ENCODE assay signal across 21 cellular contexts in genomic region chr19:56603829-56604228, GRCh38. TPM values are rescaled to one million over a fixed set of nuclear protein-coding genes. Genes with fewer than 3 reads are reported as not detected.
DNase-seq lines count a peak whose midpoint lies in the region; ATAC-seq and TF ChIP-seq lines count a peak whose summit lies in the region.
"Had no signal": no experiment of that assay in that cellular context is flagged by ENCODE, and none has a peak within 500 bp of the region (broad histone marks: within the 10 kb centered on the region; RNA-seq: fewer than 3 reads in every experiment).

No MANE protein-coding gene starts in this region.

- H3K27ac ChIP-seq in heart left ventricle (no peak overlapping the region), left ventricle myocardium inferior (replicated peaks) (no peak overlapping the region), substantia nigra (ENCODE audit: low read depth, low read length, poor library complexity, severe bottlenecking) (no peak overlapping the region), MM.1S (ENCODE audit: low read length) (no peak overlapping the region)

- no peak overlapping the region for H3K4me2 ChIP-seq in MM.1S (ENCODE audit: low read depth, low read length)

- no peak for TF ChIP-seq POLR2A in heart left ventricle (IDR thresholded peaks at IDR 0.05)

- peak in 3 of 4 donors; percentile 34 to 91 (median 87) for ATAC-seq in heart left ventricle
- ATAC-seq: HCT116 had no signal

- no peak overlapping the region for H2AFZ ChIP-seq in MM.1S (ENCODE audit: low read length)

- 61 to 73% (median 71%) methylated on average over 6 of the region's 6 CpGs for WGBS in heart left ventricle, 4 donors

- peak in 1 of 5 donors; percentile 50 for DNase-seq in heart left ventricle
- DNase-seq in left ventricle myocardium inferior: no peak
- DNase-seq in astrocyte of the hippocampus (ENCODE audit: low read depth, low spot score): peak; percentile 41
- peak in 29 of 51 donors; percentile 4 to 76 (median 36) for DNase-seq in hypothalamus (lab: John Stamatoyannopoulos, UW)
- DNase-seq in substantia nigra (lab: John Stamatoyannopoulos, UW): peak in 28 of 49 donors; percentile 0 to 72 (median 30)
- DNase-seq in NCI-H2171 treated with DMSO at 0.1 percent for 48 hours (lab: John Stamatoyannopoulos, UW): no peak
- DNase-seq in NCI-H187 (lab: John Stamatoyannopoulos, UW): no peak
- DNase-seq in MM.1S: no peak
- DNase-seq: BE2C; CD4-positive, CD25-positive, alpha-beta regulatory T cell; COR-L47; GDM1; GOT3; Kasumi-1; NCI-H1105; NCI-H2081 treated with DMSO at 0.1 percent for 48 hours; NCI-H774; SHP77 had no signal

- intact Hi-C loops in heart left ventricle (cut with DNase I): no loop called here
- intact Hi-C loops in left ventricle myocardium inferior (cut with micrococcal nuclease): no loop called here

- no peaks in the 10 kb centered on the region for H3K27me3 ChIP-seq in heart left ventricle
- H3K27me3 ChIP-seq in left ventricle myocardium inferior (ENCODE audit: low read depth): no peaks in the 10 kb centered on the region
- H3K27me3 ChIP-seq in MM.1S (replicated peaks; ENCODE audit: insufficient read depth, low read length): no peaks in the 10 kb centered on the region
- H3K27me3 ChIP-seq: BE2C had no signal

- H3K79me2 ChIP-seq in MM.1S (ENCODE audit: low read length): no peaks in the 10 kb centered on the region

- no peak for TF ChIP-seq CTCF in heart left ventricle (IDR thresholded peaks at IDR 0.05)
- TF ChIP-seq CTCF in left ventricle myocardium inferior (IDR thresholded peaks at IDR 0.05; ENCODE audit: borderline replicate concordance): no peak
- no peak for TF ChIP-seq CTCF in MM.1S (IDR thresholded peaks at IDR 0.05; ENCODE audit: low read length)

- H3K9me2 ChIP-seq in MM.1S (replicated peaks; ENCODE audit: insufficient read depth, low read length): no peaks in the 10 kb centered on the region

- no peaks in the 10 kb centered on the region for H3F3A ChIP-seq in MM.1S (ENCODE audit: insufficient read depth, low read length)

- peaks cover 0 to 88% (median 14%) of the 10 kb centered on the region in 12 donors for H3K9me3 ChIP-seq in heart left ventricle
- peaks cover 87% of the 10 kb centered on the region for H3K9me3 ChIP-seq in left ventricle myocardium inferior (replicated peaks)
- no peaks in the 10 kb centered on the region for H3K9me3 ChIP-seq in MM.1S (replicated peaks; ENCODE audit: insufficient read depth, low read length)
- H3K9me3 ChIP-seq: BE2C had no signal

- peaks cover 0 to 45% (median 12%) of the 10 kb centered on the region in 9 donors for H3K36me3 ChIP-seq in heart left ventricle
- peaks cover 62% of the 10 kb centered on the region for H3K36me3 ChIP-seq in left ventricle myocardium inferior
- no peaks in the 10 kb centered on the region; the same call in 1 of the 2 replicates for H3K36me3 ChIP-seq in MM.1S (replicated peaks; ENCODE audit: insufficient read depth, low read length)

- no peaks in the 10 kb centered on the region for H4K20me1 ChIP-seq in MM.1S (ENCODE audit: insufficient read depth, low read length)

- no peak overlapping the region for H3K9ac ChIP-seq in MM.1S (ENCODE audit: low read length)

- H3K4me1 ChIP-seq in heart left ventricle (peaks cover 0 to 10% (median 0%) of the 10 kb centered on the region in 12 donors), left ventricle myocardium inferior (peaks cover 9% of the 10 kb centered on the region), MM.1S (ENCODE audit: low read length) (no peaks in the 10 kb centered on the region)
- H3K4me1 ChIP-seq: BE2C had no signal

- H3K4me3 ChIP-seq in heart left ventricle: no peak overlapping the region
- H3K4me3 ChIP-seq in left ventricle myocardium inferior: no peak overlapping the region
- H3K4me3 ChIP-seq in MM.1S (ENCODE audit: low read length): no peak overlapping the region

RNA-seq across cellular contexts. Expression of gene ZNF71, which starts 8.7 kb away (rescaled TPM):
- total RNA-seq in heart left ventricle: 10 to 100 TPM in 1 of 9 donors, 1 to 10 TPM in 8; 5.3 to 15.3 (median 7.1) TPM
- polyA plus RNA-seq in heart left ventricle: 10 to 100 TPM in 1 of 2 donors, 1 to 10 TPM in 1; 3.6 to 10.2 TPM
- 5.8 TPM for total RNA-seq in left ventricle myocardium inferior

RNA-seq across cellular contexts. Expression of gene ZNF470, which starts 36.6 kb away (rescaled TPM):
- 1 to 10 TPM; 1.7 to 7.1 (median 3.2) TPM for total RNA-seq in heart left ventricle
- 1 to 10 TPM; 3.5 to 7.1 TPM for polyA plus RNA-seq in heart left ventricle
- total RNA-seq in left ventricle myocardium inferior: 4.3 TPM

RNA-seq across cellular contexts. Expression of gene SMIM17, which starts 39.1 kb away (rescaled TPM):
- total RNA-seq in heart left ventricle (under 1 TPM in 4 of 9 donors, not detected in 5; 0.25 to 0.72 (median 0.37) TPM), left ventricle myocardium inferior (not detected)
- polyA plus RNA-seq in heart left ventricle: under 1 TPM; 0.24 to 0.34 TPM
- total RNA-seq: CD4-positive, CD25-positive, alpha-beta regulatory T cell; Daoy; OCI-LY7 had no signal

Comparison
In these comparisons a context has a peak if more than half of its experiments do, and no peak if none do; other contexts are left out.
1. DNase-seq: peak in astrocyte of the hippocampus (single experiment), hypothalamus (29 of 51) and substantia nigra (28 of 49); none in left ventricle myocardium inferior (single experiment), NCI-H2171 treated with DMSO at 0.1 percent for 48 hours (single experiment), NCI-H187 (0 of 2) and MM.1S (single experiment).